ENCODE assay signal across 18 cellular contexts in genomic region chr5:946720-947625, GRCh38. TPM values are rescaled to one million over a fixed set of nuclear protein-coding genes. Genes with fewer than 3 reads are reported as not detected.
DNase-seq lines count a peak whose midpoint lies in the region; ATAC-seq lines count a peak whose summit lies in the region.
"Had no signal": no experiment of that assay in that cellular context is flagged by ENCODE, and none has a peak within 500 bp of the region (broad histone marks: within the 10 kb centered on the region; RNA-seq: fewer than 3 reads in every experiment).

No MANE protein-coding gene starts in this region.

- peaks cover 24% of the 10 kb centered on the region for H3K4me1 Mint-ChIP-seq in stimulated activated memory B cell treated with anti-CD40 and anti-IgM and Interleukin-4, amounts not matched to agents 10 μg/mL and 1 μg/mL and 100 μg/mL, for 72 hours

- H3K4me3 Mint-ChIP-seq in stimulated activated memory B cell treated with anti-CD40 and anti-IgM and Interleukin-4, amounts not matched to agents 10 μg/mL and 1 μg/mL and 100 μg/mL, for 72 hours: no peak overlapping the region
- H3K4me3 Mint-ChIP-seq: WTC11 had no signal

- no peak overlapping the region for H3K27ac Mint-ChIP-seq in stimulated activated memory B cell treated with anti-CD40 and anti-IgM and Interleukin-4, amounts not matched to agents 10 μg/mL and 1 μg/mL and 100 μg/mL, for 72 hours
- H3K27ac Mint-ChIP-seq: naive B cell, WTC11 had no signal

- peak; percentile 47 for ATAC-seq in left lobe of liver
- ATAC-seq in stimulated activated memory B cell treated with anti-CD40 and anti-IgM and Interleukin-4, amounts not matched to agents 10 μg/mL and 1 μg/mL and 100 μg/mL, for 72 hours: peak; percentile 14

- no peak overlapping the region for H3K27ac ChIP-seq in SK-N-MC
- H3K27ac ChIP-seq: esophagus squamous epithelium, testis had no signal

- peaks cover 92% of the 10 kb centered on the region for H3K27me3 Mint-ChIP-seq in stimulated activated memory B cell treated with anti-CD40 and anti-IgM and Interleukin-4, amounts not matched to agents 10 μg/mL and 1 μg/mL and 100 μg/mL, for 72 hours

- H3K36me3 Mint-ChIP-seq in stimulated activated memory B cell treated with anti-CD40 and anti-IgM and Interleukin-4, amounts not matched to agents 10 μg/mL and 1 μg/mL and 100 μg/mL, for 72 hours: no peaks in the 10 kb centered on the region
- H3K36me3 Mint-ChIP-seq: WTC11 had no signal

- H3K4me3 ChIP-seq in SK-N-MC: 0 out of 2 replicates have a peak overlapping the region, but pooled peaks have one; percentile 44
- H3K4me3 ChIP-seq: esophagus squamous epithelium, testis had no signal

- peaks cover 14% of the 10 kb centered on the region for H3K9me3 Mint-ChIP-seq in stimulated activated memory B cell treated with anti-CD40 and anti-IgM and Interleukin-4, amounts not matched to agents 10 μg/mL and 1 μg/mL and 100 μg/mL, for 72 hours
- H3K9me3 Mint-ChIP-seq: WTC11 had no signal

- DNase-seq in activated CD8-positive, alpha-beta memory T cell treated with anti-CD3 and anti-CD28 coated beads for 24 hours: peak; percentile 41
- no peak for DNase-seq in activated CD8-positive, alpha-beta memory T cell treated with anti-CD3 and anti-CD28 coated beads, Interleukin-2, amount 50 U/mL, for 4 hours
- DNase-seq in SK-N-MC (ENCODE audit: low read depth, low spot score): no peak
- DNase-seq in left lobe of liver (ENCODE audit: low spot score): peak; percentile 47
- DNase-seq in NCI-H446 treated with DMSO at 0.1 percent for 48 hours (lab: John Stamatoyannopoulos, UW): no peak
- no peak for DNase-seq in cortex of kidney (lab: John Stamatoyannopoulos, UW)
- DNase-seq in OCI-M2 (lab: John Stamatoyannopoulos, UW; ENCODE audit: unreplicated experiment): no peak
- DNase-seq: esophagus squamous epithelium; GF-D8; naive B cell; NCI-H2029 treated with DMSO at 0.1 percent for 48 hours; NK-92 treated with Interleukin-12 subunit alpha and Interleukin-12 subunit beta, amount 100 ng/mL, for 24 hours; posterior cingulate gyrus; SIG-M5; T-helper 2 cell had no signal

- no peak overlapping the region for H3K9ac ChIP-seq in SK-N-MC (ENCODE audit: insufficient read length)

- peaks cover 5% of the 10 kb centered on the region; the same call in 1 of the 2 replicates for H3K9me3 ChIP-seq in SK-N-MC (ENCODE audit: low read depth, low read length)
- H3K9me3 ChIP-seq: testis had no signal

- H3K36me3 ChIP-seq in SK-N-MC (ENCODE audit: insufficient read depth, low read length): no peaks in the 10 kb centered on the region
- H3K36me3 ChIP-seq: esophagus squamous epithelium had no signal

RNA-seq across cellular contexts. Expression of gene TRIP13, which starts 54.3 kb away (rescaled TPM):
- total RNA-seq in left lobe of liver: 1.0 TPM

RNA-seq across cellular contexts. Expression of gene BRD9, which starts 54.4 kb away (rescaled TPM):
- 19.0 TPM for total RNA-seq in left lobe of liver

Comparison
In these comparisons a context has a peak if more than half of its experiments do, and no peak if none do; other contexts are left out.
1. DNase-seq: peak in activated CD8-positive, alpha-beta memory T cell treated with anti-CD3 and anti-CD28 coated beads for 24 hours (single experiment) and left lobe of liver (single experiment); none in activated CD8-positive, alpha-beta memory T cell treated with anti-CD3 and anti-CD28 coated beads, Interleukin-2, amount 50 U/mL, for 4 hours (single experiment), SK-N-MC (single experiment), NCI-H446 treated with DMSO at 0.1 percent for 48 hours (single experiment), cortex of kidney (single experiment) and OCI-M2 (single experiment).